ENCODE assay signal across 5 cellular contexts in the genomic region with DNA sequence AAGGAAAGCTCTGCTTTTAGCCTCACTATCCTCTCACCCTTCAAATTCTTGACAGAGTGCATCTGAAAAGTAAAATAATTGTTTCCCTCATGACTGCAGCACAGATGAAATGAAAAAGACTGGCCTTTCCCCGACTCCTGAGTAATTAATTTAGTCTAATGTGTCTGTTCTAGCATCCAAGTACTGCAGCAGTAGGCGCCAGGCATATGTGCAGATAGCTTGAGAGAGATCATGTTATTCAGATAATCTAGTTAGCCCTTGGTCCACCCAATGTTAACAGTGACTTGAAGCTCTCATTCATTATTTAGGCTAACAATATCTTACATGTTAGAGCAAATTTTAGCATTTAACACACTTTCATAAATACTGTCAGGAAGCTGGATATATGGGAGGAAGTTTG. TPM values are rescaled to one million over a fixed set of nuclear protein-coding genes. Genes with fewer than 3 reads are reported as not detected.
"Had no signal": no experiment of that assay in that cellular context is flagged by ENCODE, and none has a peak within 500 bp of the region (broad histone marks: within the 10 kb centered on the region; RNA-seq: fewer than 3 reads in every experiment).

No MANE protein-coding gene starts in this region.

- H3K4me2 ChIP-seq: GM23338 had no signal

- DNase-seq: H9, HCEC 1CT had no signal

- H3K4me3 ChIP-seq: GM23338 had no signal

- H2AFZ ChIP-seq: GM23338 had no signal

- H3K27ac ChIP-seq: HL-60 had no signal

RNA-seq across cellular contexts. Expression of a gene that starts 54.0 kb away (rescaled TPM):
- polyA plus RNA-seq: HepG2 had no signal
